Comparison of ENCODE assay signal across 11 cellular contexts in genomic region chr17:77405867-77406513, GRCh38.
A peak's percentile ranks its signal among the peaks of the same experiment; 100 is the strongest.
DNase-seq lines count a peak whose midpoint lies in the region; ATAC-seq lines count a peak whose summit lies in the region.
"Had no signal": no experiment of that assay in that cellular context is flagged by ENCODE, and none has a peak within 500 bp of the region (broad histone marks: within the 10 kb centered on the region; RNA-seq: fewer than 3 reads in every experiment).

No MANE protein-coding gene starts in this region.

- peaks cover 6% of the 10 kb centered on the region for H3K27me3 Mint-ChIP-seq in CD4-positive, CD25-positive, alpha-beta regulatory T cell
- H3K27me3 Mint-ChIP-seq in activated naive CD8-positive, alpha-beta T cell treated with anti-CD3 and anti-CD28 coated beads for 36 hours: no peaks in the 10 kb centered on the region
- no peaks in the 10 kb centered on the region for H3K27me3 Mint-ChIP-seq in naive thymus-derived CD4-positive, alpha-beta T cell

- peaks cover 23% of the 10 kb centered on the region for H3K36me3 Mint-ChIP-seq in CD4-positive, CD25-positive, alpha-beta regulatory T cell
- peaks cover 19% of the 10 kb centered on the region for H3K36me3 Mint-ChIP-seq in activated naive CD8-positive, alpha-beta T cell treated with anti-CD3 and anti-CD28 coated beads for 36 hours
- H3K36me3 Mint-ChIP-seq in naive thymus-derived CD4-positive, alpha-beta T cell: peaks cover 4 to 49% (median 8%) of the 10 kb centered on the region in 5 donors

- peak overlapping the region; percentile 91 for H3K4me3 ChIP-seq in CD4-positive, CD25-positive, alpha-beta regulatory T cell (ENCODE audit: low read depth, low read length)
- peak overlapping the region; percentile 66 for H3K4me3 ChIP-seq in naive thymus-derived CD4-positive, alpha-beta T cell (ENCODE audit: low read length)

- H3K4me1 ChIP-seq in CD4-positive, CD25-positive, alpha-beta regulatory T cell (ENCODE audit: control insufficient read depth, insufficient read depth, low read length, poor library complexity, severe bottlenecking): peaks cover 96% of the 10 kb centered on the region
- H3K4me1 ChIP-seq in naive thymus-derived CD4-positive, alpha-beta T cell (ENCODE audit: control insufficient read depth in 2 of 2, insufficient read depth in 2 of 2, low read length in 2 of 2): peaks cover 88 to 91% of the 10 kb centered on the region in 2 donors

- peaks cover 12% of the 10 kb centered on the region for H3K36me3 ChIP-seq in CD4-positive, CD25-positive, alpha-beta regulatory T cell (ENCODE audit: control insufficient read depth, insufficient read depth, low read length)
- H3K36me3 ChIP-seq in KOPT-K1 (ENCODE audit: insufficient read depth, low read length): peaks cover 11% of the 10 kb centered on the region; the same call in 1 of the 2 replicates
- peaks cover 0 to 12% (median 0%) of the 10 kb centered on the region in 3 experiments for H3K36me3 ChIP-seq in naive thymus-derived CD4-positive, alpha-beta T cell (ENCODE audit: control insufficient read depth in 2 of 3, insufficient read depth in 3 of 3, low read length in 3 of 3)

- no peak for ATAC-seq in CD4-positive, CD25-positive, alpha-beta regulatory T cell (ENCODE audit: low read depth in 2 of 2)
- peak; percentile 41 for ATAC-seq in naive thymus-derived CD4-positive, alpha-beta T cell
- ATAC-seq in GM18861 (IDR thresholded peaks at IDR 0.05; ENCODE audit: unreplicated experiment): no peak

- POLR2A ChIA-PET in naive thymus-derived CD4-positive, alpha-beta T cell (lab: Charles Lee): interaction anchor here (1.1 to 66.9 kb wide), 10 partner anchors 7 to 81 kb away, joined by 3 to 3353 read pairs (median 5); no protein-coding TSS in a partner anchor

- DNase-seq in CD4-positive, CD25-positive, alpha-beta regulatory T cell: peak in 2 of 3 donors; percentile 28 to 41
- DNase-seq in activated naive CD8-positive, alpha-beta T cell treated with anti-CD3 and anti-CD28 coated beads for 36 hours: no peak
- peak in 1 of 9 donors; percentile 34 for DNase-seq in naive thymus-derived CD4-positive, alpha-beta T cell
- no peak for DNase-seq in kidney glomerular epithelial cell (lab: John Stamatoyannopoulos, UW)
- no peak for DNase-seq in medulla oblongata (ENCODE audit: extremely low spot score)
- DNase-seq in NCI-H510A (lab: John Stamatoyannopoulos, UW): no peak
- DNase-seq: DMS53; NCI-H2171 treated with DMSO at 0.1 percent for 48 hours; stimulated activated CD4-positive, alpha-beta T cell treated with anti-CD3 and anti-CD28 coated beads, Interleukin-1b, Interleukin-23, amount 100 ng/mL, for 48 hours had no signal

- peaks cover 6 to 90% (median 52%) of the 10 kb centered on the region in 4 donors for H3K4me1 Mint-ChIP-seq in CD4-positive, CD25-positive, alpha-beta regulatory T cell
- peaks cover 85% of the 10 kb centered on the region for H3K4me1 Mint-ChIP-seq in activated naive CD8-positive, alpha-beta T cell treated with anti-CD3 and anti-CD28 coated beads for 36 hours
- peaks cover 71 to 97% (median 86%) of the 10 kb centered on the region in 7 donors for H3K4me1 Mint-ChIP-seq in naive thymus-derived CD4-positive, alpha-beta T cell

- CTCF ChIA-PET in naive thymus-derived CD4-positive, alpha-beta T cell (lab: Charles Lee): interaction anchor here (0.7 to 10.1 kb wide), 14 partner anchors 10 to 98 kb away, joined by 3 to 114 read pairs (median 3); no protein-coding TSS in a partner anchor

- H3K27ac Mint-ChIP-seq in CD4-positive, CD25-positive, alpha-beta regulatory T cell: peak overlapping the region; percentile 96 to 100 (median 97)
- peak overlapping the region; percentile 91 for H3K27ac Mint-ChIP-seq in activated naive CD8-positive, alpha-beta T cell treated with anti-CD3 and anti-CD28 coated beads for 36 hours
- peak overlapping the region; percentile 95 to 100 (median 97) for H3K27ac Mint-ChIP-seq in naive thymus-derived CD4-positive, alpha-beta T cell

- H3K27me3 ChIP-seq in CD4-positive, CD25-positive, alpha-beta regulatory T cell (ENCODE audit: control insufficient read depth, insufficient read depth, low read length): no peaks in the 10 kb centered on the region
- no peaks in the 10 kb centered on the region for H3K27me3 ChIP-seq in naive thymus-derived CD4-positive, alpha-beta T cell (ENCODE audit: control insufficient read depth in 2 of 2, insufficient read depth in 2 of 2, low read length in 2 of 2)

- intact Hi-C loops in naive thymus-derived CD4-positive, alpha-beta T cell (cut with micrococcal nuclease): loop anchor here (1.0 to 2.0 kb wide), 6 partner anchors 15 to 75 kb away; no protein-coding TSS in a partner anchor

- peak overlapping the region; percentile 89 for H3K27ac ChIP-seq in CD4-positive, CD25-positive, alpha-beta regulatory T cell (ENCODE audit: insufficient read depth, low read length, poor library complexity, severe bottlenecking)
- H3K27ac ChIP-seq in KOPT-K1 (ENCODE audit: low read depth, low read length, poor library complexity, severe bottlenecking): peak overlapping the region; percentile 88
- H3K27ac ChIP-seq in naive thymus-derived CD4-positive, alpha-beta T cell (ENCODE audit: low read depth, low read length): peak overlapping the region; percentile 81

- no peaks in the 10 kb centered on the region for H3K9me3 Mint-ChIP-seq in CD4-positive, CD25-positive, alpha-beta regulatory T cell
- H3K9me3 Mint-ChIP-seq in activated naive CD8-positive, alpha-beta T cell treated with anti-CD3 and anti-CD28 coated beads for 36 hours: no peaks in the 10 kb centered on the region
- peaks cover 0 to 2% (median 0%) of the 10 kb centered on the region in 11 donors for H3K9me3 Mint-ChIP-seq in naive thymus-derived CD4-positive, alpha-beta T cell

- peak overlapping the region; percentile 96 to 99 (median 99) for H3K4me3 Mint-ChIP-seq in CD4-positive, CD25-positive, alpha-beta regulatory T cell
- peak overlapping the region; percentile 91 for H3K4me3 Mint-ChIP-seq in activated naive CD8-positive, alpha-beta T cell treated with anti-CD3 and anti-CD28 coated beads for 36 hours
- H3K4me3 Mint-ChIP-seq in naive thymus-derived CD4-positive, alpha-beta T cell: peak overlapping the region; percentile 83 to 100 (median 95)

- no peaks in the 10 kb centered on the region for H3K9me3 ChIP-seq in CD4-positive, CD25-positive, alpha-beta regulatory T cell (ENCODE audit: control insufficient read depth in 2 of 2, low read length in 2 of 2)
- H3K9me3 ChIP-seq in KOPT-K1 (ENCODE audit: insufficient read depth, low read length, poor library complexity, severe bottlenecking): no peaks in the 10 kb centered on the region
- H3K9me3 ChIP-seq in naive thymus-derived CD4-positive, alpha-beta T cell (ENCODE audit: control insufficient read depth in 2 of 3, low read length in 3 of 3): no peaks in the 10 kb centered on the region

Comparison
In these comparisons a context has a peak if more than half of its experiments do, and no peak if none do; other contexts are left out.
1. DNase-seq: peak in CD4-positive, CD25-positive, alpha-beta regulatory T cell (2 of 3); none in activated naive CD8-positive, alpha-beta T cell treated with anti-CD3 and anti-CD28 coated beads for 36 hours (single experiment), kidney glomerular epithelial cell (single experiment), medulla oblongata (single experiment) and NCI-H510A (single experiment).
2. Peak in every context shown above with its lines, with median percentiles within 50 percentile points of each other: H3K27ac ChIP-seq, H3K27ac Mint-ChIP-seq and H3K4me3 Mint-ChIP-seq.